ENCODE assay signal across 11 cellular contexts in the genomic region with DNA sequence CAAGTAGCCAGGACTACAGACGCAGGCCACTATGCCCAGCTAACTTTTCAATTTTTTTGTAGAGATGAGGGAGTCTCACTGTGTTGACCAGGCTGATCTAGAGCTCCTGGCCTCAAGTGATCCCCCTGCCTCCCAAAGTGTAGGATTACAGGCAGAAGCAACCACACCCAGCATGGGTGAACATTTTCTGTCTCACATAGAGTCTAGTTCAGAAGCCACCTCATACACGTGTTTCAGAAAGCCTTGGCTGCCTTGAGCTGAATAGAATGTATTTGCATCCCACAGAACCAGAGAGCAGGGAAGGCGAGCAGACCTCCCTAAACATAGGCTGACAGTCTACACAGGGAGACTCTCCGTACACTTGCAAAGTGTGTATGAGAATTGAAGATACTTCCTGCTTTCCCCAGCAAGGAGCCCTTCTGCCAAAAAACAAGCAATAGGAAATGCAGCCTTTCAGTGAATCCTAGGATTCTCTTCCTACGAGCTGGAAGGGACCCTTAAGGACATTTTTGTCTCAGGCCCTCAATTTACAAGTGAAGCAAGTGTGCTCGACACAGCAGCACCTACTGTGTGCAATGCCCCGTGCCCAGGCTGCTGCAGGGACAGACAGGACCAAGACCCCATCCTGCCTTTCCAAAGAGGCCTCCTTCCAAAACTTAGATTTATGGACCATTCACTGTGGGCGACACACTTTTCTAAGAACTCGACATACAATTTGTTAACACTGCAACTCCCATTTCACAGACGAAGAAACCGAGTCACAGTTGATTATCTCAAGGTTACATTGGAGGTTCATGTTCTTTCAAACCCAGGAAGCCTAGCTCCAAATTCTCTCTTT. TPM values are rescaled to one million over a fixed set of nuclear protein-coding genes. Genes with fewer than 3 reads are reported as not detected.
A peak's percentile ranks its signal among the peaks of the same experiment; 100 is the strongest.
DNase-seq lines count a peak whose midpoint lies in the region; ATAC-seq, FAIRE-seq and TF ChIP-seq lines count a peak whose summit lies in the region.
"Had no signal": no experiment of that assay in that cellular context is flagged by ENCODE, and none has a peak within 500 bp of the region (broad histone marks: within the 10 kb centered on the region; RNA-seq: fewer than 3 reads in every experiment).

No MANE protein-coding gene starts in this region.

- no peak for FAIRE-seq in frontal cortex (lab: Jason Lieb, UNC)

- TF ChIP-seq CTCF in fibroblast of villous mesenchyme (IDR thresholded peaks at IDR 0.05; ENCODE audit: insufficient read depth, low read depth, low read length), result peak; percentile 23

- no peak overlapping the region for H3K4me3 ChIP-seq in SJSA1
- H3K4me3 ChIP-seq in fibroblast of villous mesenchyme (ENCODE audit: low read depth, low read length), result no peak overlapping the region

- peaks cover 69% of the 10 kb centered on the region for H3K4me1 ChIP-seq in SJSA1 (replicated peaks)

- H3K36me3 ChIP-seq in SJSA1, result peaks cover 4% of the 10 kb centered on the region; the same call in 1 of the 2 replicates

- intact Hi-C loops in sciatic nerve (cut with DNase I), result loop anchor here (10.0 kb wide), 1 partner anchor 133 kb away; no protein-coding TSS in a partner anchor

- H3K27me3 ChIP-seq in SJSA1 (replicated peaks), result no peaks in the 10 kb centered on the region

- ATAC-seq in sciatic nerve, result peak; percentile 11
- ATAC-seq in GM18861 (IDR thresholded peaks at IDR 0.05; ENCODE audit: unreplicated experiment), result no peak
- ATAC-seq in GM18520 (IDR thresholded peaks at IDR 0.05; ENCODE audit: unreplicated experiment), result no peak
- ATAC-seq: activated CD8-positive, alpha-beta memory T cell treated with anti-CD3 and anti-CD28 coated beads, Interleukin-2, amount 10 ng/mL, durations not matched to agents 7 days and 5 days had no signal

- peak overlapping the region; percentile 86; the same call in 1 of the 2 replicates for H3K27ac ChIP-seq in SJSA1

- H3K9me3 ChIP-seq in SJSA1 (replicated peaks), result no peaks in the 10 kb centered on the region

- DNase-seq in EH (ENCODE audit: low read depth) (peak; percentile 35), SJSA1 (ENCODE audit: low read depth in 1 of 2, low spot score in 2 of 2) (no peak), fibroblast of villous mesenchyme (ENCODE audit: low read depth) (peak; percentile 64), sciatic nerve (ENCODE audit: low spot score) (no peak), frontal cortex (ENCODE audit: low spot score in 2 of 2) (no peak), NOMO-1 (lab: John Stamatoyannopoulos, UW; ENCODE audit: unreplicated experiment in 2 of 2) (no peak)
- DNase-seq: activated CD8-positive, alpha-beta memory T cell treated with anti-CD3 and anti-CD28 coated beads, Interleukin-2, amount 10 ng/mL, durations not matched to agents 7 days and 5 days; NCI-H510A treated with DMSO at 0.1 percent for 48 hours; SHP77 had no signal

RNA-seq across cellular contexts. Expression of gene NUAK1, which starts 11.2 kb away (rescaled TPM):
- total RNA-seq in SJSA1 (2014; rRNA removed; shearing (Covaris generic)), result 48.9 and 60.6 TPM in 2 replicates
- total RNA-seq in fibroblast of villous mesenchyme, result 82.8 and 84.6 TPM in 2 replicates
- 38.6 TPM for total RNA-seq in sciatic nerve
- total RNA-seq in frontal cortex, result 54.6 TPM
- total RNA-seq: activated CD8-positive, alpha-beta memory T cell treated with anti-CD3 and anti-CD28 coated beads, Interleukin-2, amount 10 ng/mL, durations not matched to agents 7 days and 5 days had no signal

Comparison
In these comparisons a context has a peak if more than half of its experiments do, and no peak if none do; other contexts are left out.
1. DNase-seq: peak in EH (single experiment) and fibroblast of villous mesenchyme (single experiment); none in SJSA1 (0 of 2), sciatic nerve (single experiment), frontal cortex (0 of 2) and NOMO-1 (0 of 2).